Comparison of ENCODE assay signal across 8 cellular contexts in genomic region chr16:38206-38605, GRCh38. TPM values are rescaled to one million over a fixed set of nuclear protein-coding genes. Genes with fewer than 3 reads are reported as not detected.
DNase-seq lines count a peak whose midpoint lies in the region; ATAC-seq and TF ChIP-seq lines count a peak whose summit lies in the region.
"Not testable (repeated sequence)": the region's sequence is repeated elsewhere in the genome, so short reads cannot be mapped to it uniquely, and the experiment has no call there.

No MANE protein-coding gene starts in this region.

- intact Hi-C loops in CD8-positive, alpha-beta T cell (cut with DNase I, micrococcal nuclease): not testable (repeated sequence)

- POLR2A ChIA-PET in CD8-positive, alpha-beta T cell (lab: Charles Lee): interaction anchor here (1.1 kb wide), 1 partner anchor 56 kb away, joined by 7 read pairs; no protein-coding TSS in a partner anchor

- H3K27me3 ChIP-seq in CD8-positive, alpha-beta T cell (ENCODE audit: insufficient read depth, low read length); SU-DHL-6 (ENCODE audit: low read length): not testable (repeated sequence)

- peaks cover 21% of the 10 kb centered on the region for H3K4me1 ChIP-seq in CD8-positive, alpha-beta T cell (ENCODE audit: insufficient read depth, low read length)

- TF ChIP-seq CTCF in CD8-positive, alpha-beta T cell (IDR thresholded peaks at IDR 0.05); SU-DHL-6 (IDR thresholded peaks at IDR 0.05; ENCODE audit: insufficient read depth, low read length, poor library complexity, severe bottlenecking): not testable (repeated sequence)

- H3K9ac ChIP-seq in SU-DHL-6 (ENCODE audit: low read length): not testable (repeated sequence)

- H2AFZ ChIP-seq in SU-DHL-6 (ENCODE audit: low read depth, low read length, severe bottlenecking): not testable (repeated sequence)

- not testable (repeated sequence) for H3K4me3 ChIP-seq in CD8-positive, alpha-beta T cell (ENCODE audit: low read depth, low read length); SU-DHL-6 (ENCODE audit: insufficient read depth, low read length, poor library complexity, severe bottlenecking)

- not testable (repeated sequence) for H3K4me2 ChIP-seq in SU-DHL-6 (ENCODE audit: low read depth, low read length, poor library complexity, severe bottlenecking)

- not testable (repeated sequence) for H3K79me2 ChIP-seq in SU-DHL-6 (ENCODE audit: insufficient read depth, low read length)

- not testable (repeated sequence) for H3K4me3 Mint-ChIP-seq in CD8-positive, alpha-beta T cell; natural killer cell treated with Interleukin-12 subunit alpha and Interleukin-12 subunit beta and Interleukin-15 and Interleukin-18, amount 100 ng/mL, for 72 hours; stimulated activated naive CD8-positive, alpha-beta T cell treated with anti-CD3 and anti-CD28 coated beads, Interleukin-15, Interleukin-2, amounts not matched to agents 100 ng/mL and 50 ng/mL, for 24 hours

- peaks cover 30% of the 10 kb centered on the region for H3K36me3 Mint-ChIP-seq in CD8-positive, alpha-beta T cell
- H3K36me3 Mint-ChIP-seq in activated naive CD4-positive, alpha-beta T cell treated with anti-CD3 and anti-CD28 coated beads, Interleukin-2, amount 50 U/mL, for 72 hours: peaks cover 6 to 16% of the 10 kb centered on the region in 2 donors
- peaks cover 16% of the 10 kb centered on the region for H3K36me3 Mint-ChIP-seq in natural killer cell treated with Interleukin-12 subunit alpha and Interleukin-12 subunit beta and Interleukin-15 and Interleukin-18, amount 100 ng/mL, for 72 hours
- peaks cover 45% of the 10 kb centered on the region for H3K36me3 Mint-ChIP-seq in stimulated activated naive CD8-positive, alpha-beta T cell treated with anti-CD3 and anti-CD28 coated beads, Interleukin-15, Interleukin-2, amounts not matched to agents 100 ng/mL and 50 ng/mL, for 24 hours (ENCODE audit: low read depth)

- H3K27ac Mint-ChIP-seq in CD8-positive, alpha-beta T cell: peak overlapping the region; percentile 64
- H3K27ac Mint-ChIP-seq in activated naive CD4-positive, alpha-beta T cell treated with anti-CD3 and anti-CD28 coated beads, Interleukin-2, amount 50 U/mL, for 72 hours: peak overlapping the region; percentile 65 to 82
- not testable (repeated sequence) for H3K27ac Mint-ChIP-seq in natural killer cell treated with Interleukin-12 subunit alpha and Interleukin-12 subunit beta and Interleukin-15 and Interleukin-18, amount 100 ng/mL, for 72 hours
- peak overlapping the region; percentile 6 for H3K27ac Mint-ChIP-seq in stimulated activated naive CD8-positive, alpha-beta T cell treated with anti-CD3 and anti-CD28 coated beads, Interleukin-15, Interleukin-2, amounts not matched to agents 100 ng/mL and 50 ng/mL, for 24 hours

- CTCF ChIA-PET in CD8-positive, alpha-beta T cell (lab: Charles Lee): interaction anchor here (1.6 to 2.5 kb wide), 3 partner anchors 27 to 69 kb away, joined by 5 to 9 read pairs (median 7); no protein-coding TSS in a partner anchor

- peaks cover 45% of the 10 kb centered on the region for H3K4me1 Mint-ChIP-seq in CD8-positive, alpha-beta T cell (ENCODE audit: low read depth)
- peaks cover 23 to 25% of the 10 kb centered on the region in 2 donors for H3K4me1 Mint-ChIP-seq in natural killer cell treated with Interleukin-12 subunit alpha and Interleukin-12 subunit beta and Interleukin-15 and Interleukin-18, amount 100 ng/mL, for 72 hours (ENCODE audit: low read depth in 2 of 2)
- H3K4me1 Mint-ChIP-seq in stimulated activated naive CD8-positive, alpha-beta T cell treated with anti-CD3 and anti-CD28 coated beads, Interleukin-15, Interleukin-2, amounts not matched to agents 100 ng/mL and 50 ng/mL, for 24 hours (ENCODE audit: low read depth): peaks cover 61% of the 10 kb centered on the region

- H3K36me3 ChIP-seq in CD8-positive, alpha-beta T cell (ENCODE audit: insufficient read depth, low read length); SU-DHL-6 (ENCODE audit: low read length): not testable (repeated sequence)
- H3K36me3 ChIP-seq in KOPT-K1 (ENCODE audit: insufficient read depth, low read length): peaks cover 50% of the 10 kb centered on the region

- ATAC-seq in CD8-positive, alpha-beta T cell; activated naive CD4-positive, alpha-beta T cell treated with anti-CD3 and anti-CD28 coated beads, Interleukin-2, amount 50 U/mL, for 72 hours; natural killer cell treated with Interleukin-12 subunit alpha and Interleukin-12 subunit beta and Interleukin-15 and Interleukin-18, amount 100 ng/mL, for 72 hours: not testable (repeated sequence)

- H3K9me3 Mint-ChIP-seq in CD8-positive, alpha-beta T cell; activated naive CD4-positive, alpha-beta T cell treated with anti-CD3 and anti-CD28 coated beads, Interleukin-2, amount 50 U/mL, for 72 hours; natural killer cell treated with Interleukin-12 subunit alpha and Interleukin-12 subunit beta and Interleukin-15 and Interleukin-18, amount 100 ng/mL, for 72 hours; stimulated activated naive CD8-positive, alpha-beta T cell treated with anti-CD3 and anti-CD28 coated beads, Interleukin-15, Interleukin-2, amounts not matched to agents 100 ng/mL and 50 ng/mL, for 24 hours: not testable (repeated sequence)

- not testable (repeated sequence) for H3K9me3 ChIP-seq in CD8-positive, alpha-beta T cell (ENCODE audit: low read length); KOPT-K1 (ENCODE audit: insufficient read depth, low read length, poor library complexity, severe bottlenecking); SU-DHL-6 (ENCODE audit: insufficient read depth, low read length)

- H3F3A ChIP-seq in SU-DHL-6 (ENCODE audit: insufficient read depth): not testable (repeated sequence)

- H3K27ac ChIP-seq in CD8-positive, alpha-beta T cell (ENCODE audit: low read depth, low read length): not testable (repeated sequence)
- H3K27ac ChIP-seq in KOPT-K1 (ENCODE audit: low read depth, low read length, poor library complexity, severe bottlenecking): peak overlapping the region; percentile 35
- peak overlapping the region; percentile 46 for H3K27ac ChIP-seq in SU-DHL-6 (ENCODE audit: low read depth, low read length)

- not testable (repeated sequence) for H3K9me2 ChIP-seq in SU-DHL-6 (replicated peaks; ENCODE audit: insufficient read depth, low read length)

- not testable (repeated sequence) for DNase-seq in CD8-positive, alpha-beta T cell; activated naive CD4-positive, alpha-beta T cell treated with anti-CD3 and anti-CD28 coated beads, Interleukin-2, amount 50 U/mL, for 72 hours (ENCODE audit: low spot score in 2 of 2)
- DNase-seq in activated CD4-positive, CD25-positive, alpha-beta regulatory T cell treated with anti-CD3 and anti-CD28 coated beads, Interleukin-2, amount 50 U/mL, for 72 hours: peak; percentile 3
- peak; percentile 51 for DNase-seq in islet precursor cell
- peak; percentile 12 for DNase-seq in natural killer cell treated with Interleukin-12 subunit alpha and Interleukin-12 subunit beta and Interleukin-15 and Interleukin-18, amount 100 ng/mL, for 72 hours (ENCODE audit: low spot score)

- H3K27me3 Mint-ChIP-seq in CD8-positive, alpha-beta T cell (ENCODE audit: low read depth); natural killer cell treated with Interleukin-12 subunit alpha and Interleukin-12 subunit beta and Interleukin-15 and Interleukin-18, amount 100 ng/mL, for 72 hours; stimulated activated naive CD8-positive, alpha-beta T cell treated with anti-CD3 and anti-CD28 coated beads, Interleukin-15, Interleukin-2, amounts not matched to agents 100 ng/mL and 50 ng/mL, for 24 hours: not testable (repeated sequence)

- H4K20me1 ChIP-seq in SU-DHL-6 (ENCODE audit: low read depth, low read length): not testable (repeated sequence)

RNA-seq across cellular contexts. Expression of gene POLR3K, which starts 15.2 kb away (rescaled TPM):
- 1 to 10 TPM; 4.6 to 5.5 TPM for total RNA-seq in CD8-positive, alpha-beta T cell
- 10 to 100 TPM; 40.6 to 44.3 TPM for total RNA-seq in activated naive CD4-positive, alpha-beta T cell treated with anti-CD3 and anti-CD28 coated beads, Interleukin-2, amount 50 U/mL, for 72 hours
- 10 to 100 TPM; 39.8 to 84.7 TPM for total RNA-seq in natural killer cell treated with Interleukin-12 subunit alpha and Interleukin-12 subunit beta and Interleukin-15 and Interleukin-18, amount 100 ng/mL, for 72 hours

RNA-seq across cellular contexts. Expression of gene SNRNP25, which starts 15.4 kb away (rescaled TPM):
- 1 to 10 TPM; 4.9 to 5.4 TPM for total RNA-seq in CD8-positive, alpha-beta T cell
- total RNA-seq in activated naive CD4-positive, alpha-beta T cell treated with anti-CD3 and anti-CD28 coated beads, Interleukin-2, amount 50 U/mL, for 72 hours: 10 to 100 TPM; 47.6 to 53.4 TPM
- 10 to 100 TPM; 35.6 to 39.8 TPM for total RNA-seq in natural killer cell treated with Interleukin-12 subunit alpha and Interleukin-12 subunit beta and Interleukin-15 and Interleukin-18, amount 100 ng/mL, for 72 hours

RNA-seq across cellular contexts. Expression of gene RHBDF1, which starts 34.2 kb away (rescaled TPM):
- total RNA-seq in CD8-positive, alpha-beta T cell: under 1 TPM; 0.22 to 0.92 TPM
- total RNA-seq in activated naive CD4-positive, alpha-beta T cell treated with anti-CD3 and anti-CD28 coated beads, Interleukin-2, amount 50 U/mL, for 72 hours: under 1 TPM; 0.23 to 0.47 TPM
- 1 to 10 TPM in 1 of 2 donors, under 1 TPM in 1; 0.84 to 2.5 TPM for total RNA-seq in natural killer cell treated with Interleukin-12 subunit alpha and Interleukin-12 subunit beta and Interleukin-15 and Interleukin-18, amount 100 ng/mL, for 72 hours

RNA-seq across cellular contexts. Expression of gene MPG, which starts 39.8 kb away (rescaled TPM):
- 10 to 100 TPM; 12.3 to 13.0 TPM for total RNA-seq in CD8-positive, alpha-beta T cell
- 10 to 100 TPM; 32.6 to 65.6 TPM for total RNA-seq in activated naive CD4-positive, alpha-beta T cell treated with anti-CD3 and anti-CD28 coated beads, Interleukin-2, amount 50 U/mL, for 72 hours
- total RNA-seq in natural killer cell treated with Interleukin-12 subunit alpha and Interleukin-12 subunit beta and Interleukin-15 and Interleukin-18, amount 100 ng/mL, for 72 hours: 10 to 100 TPM; 39.9 to 43.8 TPM

Comparison
In these comparisons a context has a peak if more than half of its experiments do, and no peak if none do; other contexts are left out.
1. RNA of gene POLR3K, which starts 15.2 kb away (total RNA-seq): 39.8 to 84.7 TPM in natural killer cell treated with Interleukin-12 subunit alpha and Interleukin-12 subunit beta and Interleukin-15 and Interleukin-18, amount 100 ng/mL, for 72 hours and 40.6 to 44.3 TPM in activated naive CD4-positive, alpha-beta T cell treated with anti-CD3 and anti-CD28 coated beads, Interleukin-2, amount 50 U/mL, for 72 hours; 4.6 to 5.5 TPM in CD8-positive, alpha-beta T cell; every median in the first group is over 4 times any median in the second.
2. RNA of gene SNRNP25, which starts 15.4 kb away (total RNA-seq): 47.6 to 53.4 TPM in activated naive CD4-positive, alpha-beta T cell treated with anti-CD3 and anti-CD28 coated beads, Interleukin-2, amount 50 U/mL, for 72 hours and 35.6 to 39.8 TPM in natural killer cell treated with Interleukin-12 subunit alpha and Interleukin-12 subunit beta and Interleukin-15 and Interleukin-18, amount 100 ng/mL, for 72 hours; 4.9 to 5.4 TPM in CD8-positive, alpha-beta T cell; every median in the first group is over 4 times any median in the second.